In the genomic region with DNA sequence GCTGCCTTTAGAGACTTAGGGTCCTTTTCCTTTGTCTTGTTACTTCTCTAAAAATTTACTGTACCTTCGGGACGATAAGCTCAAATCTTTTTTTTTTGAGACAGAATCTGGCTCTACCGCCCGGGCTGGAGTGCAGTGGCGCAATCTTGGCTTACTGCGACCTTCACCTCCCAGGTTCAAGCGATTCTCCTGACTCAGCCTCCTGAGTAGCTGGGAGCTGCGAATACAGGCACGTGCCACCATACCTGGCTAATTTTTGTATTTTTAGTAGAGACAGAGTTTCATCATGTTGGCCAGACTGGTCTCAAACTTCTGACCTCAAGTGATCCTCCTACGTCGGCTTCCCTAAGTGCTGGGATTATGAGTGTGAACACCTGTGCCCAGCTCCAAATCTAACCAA, we compare ENCODE assay signal across 5 cellular contexts. TPM values are rescaled to one million over a fixed set of nuclear protein-coding genes. Genes with fewer than 3 reads are reported as not detected.
"Had no signal": no experiment of that assay in that cellular context is flagged by ENCODE, and none has a peak within 500 bp of the region (broad histone marks: within the 10 kb centered on the region; RNA-seq: fewer than 3 reads in every experiment).

No MANE protein-coding gene starts in this region.

- ATAC-seq: GM23338 had no signal

- H3K4me1 Mint-ChIP-seq: GM23338, H9 had no signal

- H3K27me3 Mint-ChIP-seq: IgD-negative memory B cell had no signal

- H3K27ac Mint-ChIP-seq: GM23338, H9, IgD-negative memory B cell had no signal

- H3K9me3 Mint-ChIP-seq: GM23338, IgD-negative memory B cell had no signal

- H3K4me3 Mint-ChIP-seq: GM23338, H9, IgD-negative memory B cell had no signal

- DNase-seq: H9, HCEC 1CT had no signal

RNA-seq across cellular contexts. Expression of a gene that starts 7.9 kb away (rescaled TPM):
- total RNA-seq: HT-29 had no signal

RNA-seq across cellular contexts. Expression of a gene that starts 55.9 kb away (rescaled TPM):
- total RNA-seq: HT-29 had no signal
